Comparison of ENCODE assay signal across 11 cellular contexts in genomic region chr11:114279778-114280532, GRCh38. TPM values are rescaled to one million over a fixed set of nuclear protein-coding genes. Genes with fewer than 3 reads are reported as not detected.
DNase-seq lines count a peak whose midpoint lies in the region; ATAC-seq, FAIRE-seq and TF ChIP-seq lines count a peak whose summit lies in the region.
"Had no signal": no experiment of that assay in that cellular context is flagged by ENCODE, and none has a peak within 500 bp of the region (broad histone marks: within the 10 kb centered on the region; RNA-seq: fewer than 3 reads in every experiment).

No MANE protein-coding gene starts in this region.

- H3K27ac ChIP-seq in endothelial cell of umbilical vein (ENCODE audit: insufficient read depth, low read depth, low read length) = no peak overlapping the region
- H3K27ac ChIP-seq in MM.1S (ENCODE audit: low read length) = no peak overlapping the region

- H3K9me2 ChIP-seq in Loucy (replicated peaks; ENCODE audit: low read depth, low read length) (no peaks in the 10 kb centered on the region), MM.1S (replicated peaks; ENCODE audit: insufficient read depth, low read length) (no peaks in the 10 kb centered on the region)

- H3K4me1 ChIP-seq in Loucy (ENCODE audit: insufficient read depth, low read length, poor library complexity, severe bottlenecking) = no peaks in the 10 kb centered on the region
- peaks cover 18% of the 10 kb centered on the region for H3K4me1 ChIP-seq in endothelial cell of umbilical vein (ENCODE audit: control insufficient read depth, extremely low read depth, insufficient read depth, low read length)
- no peaks in the 10 kb centered on the region for H3K4me1 ChIP-seq in mucosa of descending colon (ENCODE audit: low read depth)
- H3K4me1 ChIP-seq in MM.1S (ENCODE audit: low read length) = no peaks in the 10 kb centered on the region

- POLR2A ChIA-PET in endothelial cell of umbilical vein (lab: Charles Lee) = interaction anchor here (1.7 kb wide), 1 partner anchor 28 kb away, joined by 3 read pairs; no protein-coding TSS in a partner anchor

- intact Hi-C loops in endothelial cell of umbilical vein (cut with micrococcal nuclease) (loop anchor here (1.0 to 10.0 kb wide), 14 partner anchors 15 to 1225 kb away; partner anchors contain the start of genes C11orf71, CADM1, RBM7 and REXO2), mucosa of descending colon (cut with DNase I, micrococcal nuclease) (no loop called here)

- H3K4me3 ChIP-seq in Loucy (ENCODE audit: low read length, poor library complexity, severe bottlenecking) (no peak overlapping the region), endothelial cell of umbilical vein (replicated peaks in 1 of 3; ENCODE audit: insufficient read depth in 1 of 3, low read depth in 1 of 3, low read length in 3 of 3) (no peak overlapping the region), mucosa of descending colon (no peak overlapping the region), MM.1S (ENCODE audit: low read length) (no peak overlapping the region)
- H3K4me3 ChIP-seq: spleen had no signal

- peak; percentile 17 for ATAC-seq in mucosa of descending colon
- ATAC-seq in HG03469 (IDR thresholded peaks at IDR 0.05; ENCODE audit: unreplicated experiment) = no peak
- no peak for ATAC-seq in HG03097 (IDR thresholded peaks at IDR 0.05; ENCODE audit: low FRiP score, unreplicated experiment)

- CTCF ChIA-PET in endothelial cell of umbilical vein (lab: Charles Lee) = interaction anchor here (0.9 to 3.1 kb wide), 17 partner anchors 16 to 483 kb away, joined by 3 to 41 read pairs (median 8); partner anchors contain the start of gene NNMT

- no peaks in the 10 kb centered on the region for H3K9me3 ChIP-seq in Loucy (ENCODE audit: insufficient read depth, low read depth, low read length)
- H3K9me3 ChIP-seq in endothelial cell of umbilical vein (replicated peaks; ENCODE audit: control insufficient read depth, insufficient read depth, low read length) = no peaks in the 10 kb centered on the region
- H3K9me3 ChIP-seq in mucosa of descending colon = no peaks in the 10 kb centered on the region
- H3K9me3 ChIP-seq in MM.1S (replicated peaks; ENCODE audit: insufficient read depth, low read length) = no peaks in the 10 kb centered on the region
- H3K9me3 ChIP-seq: spleen had no signal

- peak overlapping the region; percentile 43; the same call in 1 of the 2 replicates for H2AFZ ChIP-seq in Loucy (ENCODE audit: low read length)
- H2AFZ ChIP-seq in endothelial cell of umbilical vein (ENCODE audit: low read depth, low read length) = no peak overlapping the region
- no peak overlapping the region for H2AFZ ChIP-seq in MM.1S (ENCODE audit: low read length)

- H3K9ac ChIP-seq in Loucy (ENCODE audit: low read depth, low read length, poor library complexity, severe bottlenecking) = no peak overlapping the region
- no peak overlapping the region for H3K9ac ChIP-seq in endothelial cell of umbilical vein (replicated peaks; ENCODE audit: extremely low read depth, insufficient read depth, low read length)
- no peak overlapping the region for H3K9ac ChIP-seq in MM.1S (ENCODE audit: low read length)

- no peaks in the 10 kb centered on the region for H3K27me3 ChIP-seq in Loucy (ENCODE audit: insufficient read depth, low read length, poor library complexity, severe bottlenecking)
- H3K27me3 ChIP-seq in endothelial cell of umbilical vein (ENCODE audit: control insufficient read depth in 2 of 2, insufficient read depth in 2 of 2, low read length in 2 of 2) = peaks cover 5 to 11% of the 10 kb centered on the region in 2 experiments
- no peaks in the 10 kb centered on the region for H3K27me3 ChIP-seq in MM.1S (replicated peaks; ENCODE audit: insufficient read depth, low read length)

- DNase-seq in A172 (ENCODE audit: low spot score) (peak; percentile 42), endothelial cell of umbilical vein (ENCODE audit: low read depth, low spot score) (peak; percentile 22), mucosa of descending colon (no peak), MM.1S (no peak)
- no peak for DNase-seq in activated CD4-positive, alpha-beta T cell treated with anti-CD3 and anti-CD28 coated beads, Interleukin-2, amount 50 U/mL, for 1 hour

- no peaks in the 10 kb centered on the region for H3K36me3 ChIP-seq in Loucy (ENCODE audit: insufficient read depth, low read length)
- no peaks in the 10 kb centered on the region for H3K36me3 ChIP-seq in endothelial cell of umbilical vein (ENCODE audit: control insufficient read depth in 2 of 2, extremely low read depth in 1 of 2, insufficient read depth in 2 of 2, low read length in 2 of 2)
- H3K36me3 ChIP-seq in mucosa of descending colon (ENCODE audit: low read depth) = no peaks in the 10 kb centered on the region
- H3K36me3 ChIP-seq in MM.1S (replicated peaks; ENCODE audit: insufficient read depth, low read length) = no peaks in the 10 kb centered on the region
- H3K36me3 ChIP-seq: spleen, WERI-Rb-1 had no signal

- no peak for TF ChIP-seq POLR2A in endothelial cell of umbilical vein (IDR thresholded peaks at IDR 0.05; ENCODE audit: low read depth, low read length)

- BruUV-seq in endothelial cell of umbilical vein (replicated peaks; lab: Mats Ljungman, UMichigan) = no TSS peak

- H4K20me1 ChIP-seq in Loucy (ENCODE audit: insufficient read depth, low read length, poor library complexity, severe bottlenecking) (no peaks in the 10 kb centered on the region), endothelial cell of umbilical vein (replicated peaks; ENCODE audit: control insufficient read depth, extremely low read depth, insufficient read depth, low read length) (no peaks in the 10 kb centered on the region), MM.1S (ENCODE audit: insufficient read depth, low read length) (no peaks in the 10 kb centered on the region)

- H3F3A ChIP-seq in Loucy (ENCODE audit: low read depth) = no peaks in the 10 kb centered on the region
- no peaks in the 10 kb centered on the region for H3F3A ChIP-seq in MM.1S (ENCODE audit: insufficient read depth, low read length)

- peak; percentile 71 for FAIRE-seq in endothelial cell of umbilical vein (lab: Jason Lieb, UNC)
- FAIRE-seq: G401.6 had no signal

- dilution Hi-C loops in endothelial cell of umbilical vein (cut with MboI; ENCODE audit: extremely low pct_ligation_motif_present, low sequenced_read_pairs) = no loop called here

- no peak overlapping the region for H3K4me2 ChIP-seq in Loucy (ENCODE audit: low read depth, low read length, poor library complexity, severe bottlenecking)
- H3K4me2 ChIP-seq in endothelial cell of umbilical vein (ENCODE audit: insufficient read depth, low read length) = no peak overlapping the region
- H3K4me2 ChIP-seq in MM.1S (ENCODE audit: low read depth, low read length) = no peak overlapping the region

- H3K79me2 ChIP-seq in Loucy (ENCODE audit: insufficient read depth, low read length) (no peaks in the 10 kb centered on the region), endothelial cell of umbilical vein (ENCODE audit: control insufficient read depth, insufficient read depth, low read length) (no peaks in the 10 kb centered on the region), MM.1S (ENCODE audit: low read length) (no peaks in the 10 kb centered on the region)

- TF ChIP-seq CTCF in Loucy (conservative IDR thresholded peaks at IDR 0.05; ENCODE audit: low read length) (no peak), endothelial cell of umbilical vein (IDR thresholded peaks at IDR 0.05; ENCODE audit: extremely low read depth in 1 of 2, insufficient read depth in 1 of 2, low read depth in 1 of 2, low read length in 2 of 2) (no peak), mucosa of descending colon (IDR thresholded peaks at IDR 0.05) (no peak), MM.1S (IDR thresholded peaks at IDR 0.05; ENCODE audit: low read length) (no peak)

- H3K9me1 ChIP-seq in endothelial cell of umbilical vein (replicated peaks; ENCODE audit: control insufficient read depth, extremely low read depth, insufficient read depth, low read length) = no peaks in the 10 kb centered on the region

TF ChIP-seq in endothelial cell of umbilical vein, 7 proteins besides CTCF, POLR2A, EP300 and RAD21:
- no peak for TF ChIP-seq EZH2 (IDR thresholded peaks at IDR 0.05; ENCODE audit: borderline replicate concordance, low read depth, low read length, severe bottlenecking)
- TF ChIP-seq JUN (IDR thresholded peaks at IDR 0.05; ENCODE audit: borderline replicate concordance, insufficient read depth, insufficient read length, low read depth) = no peak
- TF ChIP-seq FOS (IDR thresholded peaks at IDR 0.05; ENCODE audit: borderline replicate concordance, insufficient read depth, low read length) = peak; percentile 59
- no peak for TF ChIP-seq MYC (IDR thresholded peaks at IDR 0.05; ENCODE audit: low read depth, low read length)
TF ChIP-seq in endothelial cell of umbilical vein: peak in this region for 1.

RNA-seq across cellular contexts. Expression of gene NNMT, which starts 16.2 kb away (rescaled TPM):
- total RNA-seq in A172 (2014; rRNA removed; shearing (Covaris generic)) = 109 and 204 TPM in 2 replicates
- total RNA-seq in endothelial cell of umbilical vein = 300 and 330 TPM in 2 replicates
- 454 and 506 TPM in 2 replicates for polyA plus RNA-seq in endothelial cell of umbilical vein
- 458 and 555 TPM in 2 replicates for polyA plus RNA-seq in endothelial cell of umbilical vein (2011; cell fraction: cytosol; rRNA removed)
- 274 and 371 TPM in 2 replicates for polyA plus RNA-seq in endothelial cell of umbilical vein (2011; cell fraction: nucleus; rRNA removed)
- 482 and 590 TPM in 2 replicates for polyA plus RNA-seq in endothelial cell of umbilical vein (2012)
- polyA minus RNA-seq in endothelial cell of umbilical vein = 169 and 179 TPM in 2 replicates
- polyA minus RNA-seq in endothelial cell of umbilical vein (2011; cell fraction: cytosol; rRNA and poly(A)+ RNA removed) = 120 TPM
- polyA minus RNA-seq in endothelial cell of umbilical vein (2011; cell fraction: nucleus; rRNA and poly(A)+ RNA removed) = 292 and 324 TPM in 2 replicates
- 100 to 1,000 TPM in 1 of 3 donors, 10 to 100 TPM in 2; 13.1 to 112 (median 65.9) TPM for total RNA-seq in mucosa of descending colon

Comparison
In these comparisons a context has a peak if more than half of its experiments do, and no peak if none do; other contexts are left out.
1. DNase-seq: peak in A172 (single experiment) and endothelial cell of umbilical vein (single experiment); none in mucosa of descending colon (0 of 3), activated CD4-positive, alpha-beta T cell treated with anti-CD3 and anti-CD28 coated beads, Interleukin-2, amount 50 U/mL, for 1 hour (single experiment) and MM.1S (single experiment).